In the genomic region with DNA sequence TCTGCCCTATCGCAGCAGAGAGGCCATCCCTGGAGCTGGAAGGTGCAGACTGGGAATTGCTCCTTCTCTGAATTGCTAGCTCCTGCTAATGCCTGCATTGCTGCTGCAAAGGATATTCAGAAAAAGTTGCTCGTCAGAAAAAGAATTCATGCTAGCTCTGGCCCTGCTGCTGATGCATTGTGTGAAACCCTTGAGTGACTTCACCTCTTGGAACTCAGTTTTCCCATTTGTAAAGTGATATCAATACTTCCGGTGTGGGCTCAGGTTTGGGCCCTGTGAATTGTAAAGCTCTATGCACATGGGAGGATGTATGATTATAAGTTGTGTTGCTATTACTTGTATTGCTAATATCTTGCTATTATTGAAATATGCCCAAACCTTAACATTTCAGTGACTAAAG, we compare ENCODE assay signal across 17 cellular contexts. TPM values are rescaled to one million over a fixed set of nuclear protein-coding genes. Genes with fewer than 3 reads are reported as not detected.
A peak's percentile ranks its signal among the peaks of the same experiment; 100 is the strongest.
DNase-seq lines count a peak whose midpoint lies in the region; ATAC-seq and TF ChIP-seq lines count a peak whose summit lies in the region.
"Had no signal": no experiment of that assay in that cellular context is flagged by ENCODE, and none has a peak within 500 bp of the region (broad histone marks: within the 10 kb centered on the region; RNA-seq: fewer than 3 reads in every experiment).

No MANE protein-coding gene starts in this region.

- TF ChIP-seq CTCF in ascending aorta (IDR thresholded peaks at IDR 0.05) = no peak
- TF ChIP-seq CTCF in hepatocyte (IDR thresholded peaks at IDR 0.05; ENCODE audit: poor library complexity) = no peak
- TF ChIP-seq CTCF in thoracic aorta (IDR thresholded peaks at IDR 0.05) = no peak
- no peak for TF ChIP-seq CTCF in right lobe of liver (IDR thresholded peaks at IDR 0.05)

- no peaks in the 10 kb centered on the region for H3K27me3 Mint-ChIP-seq in activated CD4-positive, alpha-beta T cell treated with anti-CD3 and anti-CD28 coated beads, Interleukin-2, amount 10 ng/mL, durations not matched to agents 7 days and 5 days
- H3K27me3 Mint-ChIP-seq: central memory CD8-positive, alpha-beta T cell; naive thymus-derived CD4-positive, alpha-beta T cell had no signal

- TF ChIP-seq POLR2A in right lobe of liver (IDR thresholded peaks at IDR 0.05) = no peak

- peaks cover 6% of the 10 kb centered on the region for H3K9me3 Mint-ChIP-seq in activated CD4-positive, alpha-beta T cell treated with anti-CD3 and anti-CD28 coated beads, Interleukin-2, amount 10 ng/mL, durations not matched to agents 7 days and 5 days
- H3K9me3 Mint-ChIP-seq: central memory CD8-positive, alpha-beta T cell; immature natural killer cell had no signal

- H4K20me1 ChIP-seq in hepatocyte (ENCODE audit: insufficient read depth, poor library complexity, severe bottlenecking) = no peaks in the 10 kb centered on the region

- peaks cover 8 to 47% of the 10 kb centered on the region in 2 donors for H3K4me1 ChIP-seq in ascending aorta
- H3K4me1 ChIP-seq in hepatocyte (ENCODE audit: insufficient read depth) = peaks cover 33% of the 10 kb centered on the region
- H3K4me1 ChIP-seq in thoracic aorta (ENCODE audit: control insufficient read depth in 1 of 2, low read depth in 2 of 2) = peaks cover 52 to 71% of the 10 kb centered on the region in 2 donors
- H3K4me1 ChIP-seq in right lobe of liver = peaks cover 0 to 48% (median 20%) of the 10 kb centered on the region in 4 donors

- H3K36me3 ChIP-seq in ascending aorta (no peaks in the 10 kb centered on the region), hepatocyte (replicated peaks; ENCODE audit: insufficient read depth, low read depth) (no peaks in the 10 kb centered on the region), thoracic aorta (no peaks in the 10 kb centered on the region), right lobe of liver (no peaks in the 10 kb centered on the region)
- H3K36me3 ChIP-seq: thyroid gland had no signal

- H3K4me2 ChIP-seq in hepatocyte = peak overlapping the region; percentile 41

- H3K27me3 ChIP-seq in ascending aorta = no peaks in the 10 kb centered on the region
- H3K27me3 ChIP-seq in hepatocyte = no peaks in the 10 kb centered on the region
- no peaks in the 10 kb centered on the region for H3K27me3 ChIP-seq in thoracic aorta (replicated peaks; ENCODE audit: insufficient read depth)
- H3K27me3 ChIP-seq in right lobe of liver = no peaks in the 10 kb centered on the region
- H3K27me3 ChIP-seq: thyroid gland had no signal

- peaks cover 22% of the 10 kb centered on the region for H3K79me2 ChIP-seq in hepatocyte

- peak overlapping the region; percentile 48 to 60 for H3K27ac ChIP-seq in ascending aorta
- H3K27ac ChIP-seq in hepatocyte = peak overlapping the region; percentile 90
- peak overlapping the region; percentile 30 to 44 for H3K27ac ChIP-seq in thoracic aorta
- H3K27ac ChIP-seq in right lobe of liver = no peak overlapping the region
- H3K27ac ChIP-seq: HL-60 had no signal

- H3K27ac Mint-ChIP-seq in activated CD4-positive, alpha-beta T cell treated with anti-CD3 and anti-CD28 coated beads, Interleukin-2, amount 10 ng/mL, durations not matched to agents 7 days and 5 days = peak overlapping the region; percentile 9
- H3K27ac Mint-ChIP-seq: naive thymus-derived CD4-positive, alpha-beta T cell had no signal

- no peak for DNase-seq in activated CD4-positive, alpha-beta T cell treated with anti-CD3 and anti-CD28 coated beads, Interleukin-2, amount 10 ng/mL, durations not matched to agents 7 days and 5 days
- no peak for DNase-seq in activated CD4-positive, alpha-beta T cell treated with anti-CD3 and anti-CD28 coated beads for 48 hours
- DNase-seq in ascending aorta (ENCODE audit: low spot score in 2 of 2) = no peak
- no peak for DNase-seq in hepatocyte (ENCODE audit: low spot score)
- DNase-seq in thoracic aorta (ENCODE audit: low spot score) = no peak
- no peak for DNase-seq in right lobe of liver
- DNase-seq in NCI-H82 treated with DMSO at 0.1 percent for 48 hours (lab: John Stamatoyannopoulos, UW; ENCODE audit: unreplicated experiment) = no peak
- DNase-seq in HUDEP-2 (lab: John Stamatoyannopoulos, UW; ENCODE audit: unreplicated experiment in 76 of 76) = no peak
- DNase-seq: activated CD4-positive, alpha-beta T cell treated with anti-CD3 and anti-CD28 coated beads, Interleukin-2, amount 50 U/mL, for 1 hour; activated naive CD4-positive, alpha-beta T cell treated with Interleukin-2 at 50 U/mL for 16 hours; immature natural killer cell; naive thymus-derived CD4-positive, alpha-beta T cell; NCI-H345; thyroid gland had no signal

- CTCF ChIA-PET in activated CD4-positive, alpha-beta T cell treated with anti-CD3 and anti-CD28 coated beads, Interleukin-2, amount 10 ng/mL, durations not matched to agents 7 days and 5 days (lab: Charles Lee) = interaction anchor here (3.6 kb wide), 1 partner anchor 9 kb away, joined by 17 read pairs; no protein-coding TSS in a partner anchor

- peaks cover 42% of the 10 kb centered on the region for H3K36me3 Mint-ChIP-seq in activated CD4-positive, alpha-beta T cell treated with anti-CD3 and anti-CD28 coated beads, Interleukin-2, amount 10 ng/mL, durations not matched to agents 7 days and 5 days (ENCODE audit: low read depth)

- H3K9me2 ChIP-seq in hepatocyte (replicated peaks; ENCODE audit: insufficient read depth) = no peaks in the 10 kb centered on the region

- WGBS in hepatocyte (ENCODE audit: low lambda C conversion rate, missing lambda C conversion rate) = 84% methylated on average over 3 of the region's 3 CpGs
- WGBS in right lobe of liver (ENCODE audit: insufficient coverage, low coverage, low lambda C conversion rate, missing lambda C conversion rate) = 57% methylated on average over 3 of the region's 3 CpGs

- no peak overlapping the region for H2AFZ ChIP-seq in hepatocyte

- no peak overlapping the region for H3K4me3 Mint-ChIP-seq in activated CD4-positive, alpha-beta T cell treated with anti-CD3 and anti-CD28 coated beads, Interleukin-2, amount 10 ng/mL, durations not matched to agents 7 days and 5 days
- H3K4me3 Mint-ChIP-seq: immature natural killer cell had no signal

- H3K9me3 ChIP-seq in ascending aorta (no peaks in the 10 kb centered on the region), hepatocyte (ENCODE audit: low read depth) (no peaks in the 10 kb centered on the region), thoracic aorta (no peaks in the 10 kb centered on the region), right lobe of liver (no peaks in the 10 kb centered on the region)
- H3K9me3 ChIP-seq: thyroid gland had no signal

- H3K4me1 Mint-ChIP-seq in activated CD4-positive, alpha-beta T cell treated with anti-CD3 and anti-CD28 coated beads, Interleukin-2, amount 10 ng/mL, durations not matched to agents 7 days and 5 days = peaks cover 58% of the 10 kb centered on the region

- H3K4me3 ChIP-seq in ascending aorta = peak overlapping the region in 1 of 2 donors; percentile 7
- no peak overlapping the region for H3K4me3 ChIP-seq in hepatocyte
- peak overlapping the region; percentile 1 for H3K4me3 ChIP-seq in thoracic aorta
- H3K4me3 ChIP-seq in right lobe of liver = no peak overlapping the region
- H3K4me3 ChIP-seq: skin epidermis, thyroid gland had no signal

- no peak for ATAC-seq in thoracic aorta (ENCODE audit: insufficient number of reproducible peaks, low FRiP score, low read depth)
- ATAC-seq in right lobe of liver = no peak
- ATAC-seq: naive thymus-derived CD4-positive, alpha-beta T cell had no signal

- intact Hi-C loops in ascending aorta (cut with DNase I) (no loop called here), right lobe of liver (cut with DNase I) (no loop called here)

- POLR2A ChIA-PET in activated CD4-positive, alpha-beta T cell treated with anti-CD3 and anti-CD28 coated beads, Interleukin-2, amount 10 ng/mL, durations not matched to agents 7 days and 5 days (lab: Charles Lee) = no interaction called here

RNA-seq across cellular contexts. Expression of gene SQOR, which starts 11.4 kb away (rescaled TPM):
- 10 to 100 TPM; 98.6 to 99.1 TPM for total RNA-seq in activated CD4-positive, alpha-beta T cell treated with anti-CD3 and anti-CD28 coated beads, Interleukin-2, amount 10 ng/mL, durations not matched to agents 7 days and 5 days
- 61.4 TPM for total RNA-seq in ascending aorta
- total RNA-seq in hepatocyte = 27.3 and 37.0 TPM in 2 replicates
- 24.7 and 30.1 TPM in 2 replicates for polyA plus RNA-seq in hepatocyte
- total RNA-seq in thoracic aorta = 10 to 100 TPM; 57.0 to 65.1 TPM
- 10 to 100 TPM; 34.2 to 77.7 (median 49.1) TPM for total RNA-seq in right lobe of liver

RNA-seq across cellular contexts. Expression of gene BLOC1S6, which starts 59.0 kb away (rescaled TPM):
- 10 to 100 TPM; 28.9 to 29.3 TPM for total RNA-seq in activated CD4-positive, alpha-beta T cell treated with anti-CD3 and anti-CD28 coated beads, Interleukin-2, amount 10 ng/mL, durations not matched to agents 7 days and 5 days
- total RNA-seq in ascending aorta (15.4 TPM), hepatocyte (49.3 and 62.3 TPM in 2 replicates), thoracic aorta (10 to 100 TPM; 41.4 to 85.3 TPM), right lobe of liver (10 to 100 TPM; 15.9 to 33.7 (median 24.3) TPM)
- 24.7 and 26.5 TPM in 2 replicates for polyA plus RNA-seq in hepatocyte

Comparison
In these comparisons a context has a peak if more than half of its experiments do, and no peak if none do; other contexts are left out.
1. H3K27ac ChIP-seq: peak in ascending aorta (2 of 2), hepatocyte (single experiment) and thoracic aorta (2 of 2); none in right lobe of liver (0 of 3).